Comparison of ENCODE assay signal across 1 cellular context in genomic region chr1:3663999-3664699, GRCh38.
TF ChIP-seq lines count a peak whose summit lies in the region.

No MANE protein-coding gene starts in this region.

TF ChIP-seq in GM23338, 12 proteins besides CTCF, POLR2A, EP300 and RAD21 (continued from another document):
- TF ChIP-seq ZNF331 (CRISPR knock-in tag; IDR thresholded peaks at IDR 0.05; ENCODE audit: low read depth) (no peak), EZH2phosphoT487 (IDR thresholded peaks at IDR 0.05; ENCODE audit: unreplicated experiment) (no peak), POLR2AphosphoS5 (IDR thresholded peaks at IDR 0.05; ENCODE audit: low read depth) (no peak), NANOG (IDR thresholded peaks at IDR 0.05; ENCODE audit: borderline replicate concordance) (no peak), REST (IDR thresholded peaks at IDR 0.05; ENCODE audit: unreplicated experiment) (no peak), EZH2 (IDR thresholded peaks at IDR 0.05; ENCODE audit: low read depth, unreplicated experiment) (no peak), ZNF462 (CRISPR knock-in tag; IDR thresholded peaks at IDR 0.05) (no peak), JUNB (IDR thresholded peaks at IDR 0.05; ENCODE audit: unreplicated experiment) (no peak)
